In genomic region chr17:40535924-40536717, GRCh38 we compare ENCODE assay signal across 11 cellular contexts. TPM values are rescaled to one million over a fixed set of nuclear protein-coding genes. Genes with fewer than 3 reads are reported as not detected.
DNase-seq lines count a peak whose midpoint lies in the region; ATAC-seq, FAIRE-seq and TF ChIP-seq lines count a peak whose summit lies in the region.
"Had no signal": no experiment of that assay in that cellular context is flagged by ENCODE, and none has a peak within 500 bp of the region (broad histone marks: within the 10 kb centered on the region; RNA-seq: fewer than 3 reads in every experiment).

No MANE protein-coding gene starts in this region.

- FAIRE-seq in A549 (lab: Jason Lieb, UNC) (no peak), HTR-8/SVneo (lab: Jason Lieb, UNC) (no peak)

- CTCF ChIA-PET in A549 (lab: Yijun Ruan, JAX): interaction anchor here (1.3 to 36.6 kb wide), 10 partner anchors 15 to 236 kb away, joined by 3 to 1144 read pairs (median 115); partner anchors contain the start of genes CCR7, IGFBP4 and TOP2A

- no peak for TF ChIP-seq CTCF in A549 (IDR thresholded peaks at IDR 0.05)
- TF ChIP-seq CTCF in omental fat pad (IDR thresholded peaks at IDR 0.05): no peak

- no peak overlapping the region for H3K9ac ChIP-seq in SK-N-MC (ENCODE audit: insufficient read length)

- no peaks in the 10 kb centered on the region for H3K9me3 ChIP-seq in A549
- H3K9me3 ChIP-seq in SK-N-MC (ENCODE audit: low read depth, low read length): no peaks in the 10 kb centered on the region

- H3K4me2 ChIP-seq in A549: peak overlapping the region; percentile 42

- no peaks in the 10 kb centered on the region for H3K36me3 ChIP-seq in SK-N-MC (ENCODE audit: insufficient read depth, low read length)

- DNase-seq in A549 (ENCODE audit: low read depth in 1 of 2, low spot score in 1 of 2) (no peak), SK-N-MC (ENCODE audit: low read depth, low spot score) (no peak), omental fat pad (ENCODE audit: low spot score) (no peak), HTR-8/SVneo (ENCODE audit: insufficient read length, low spot score) (no peak), RPMI8226 (no peak)
- DNase-seq: NCI-H146, SW 1271 had no signal

- H3K27ac ChIP-seq in A549: peak overlapping the region; percentile 95 to 99
- peak overlapping the region; percentile 98 for H3K27ac ChIP-seq in SK-N-MC

- POLR2A ChIA-PET in A549 (lab: Yijun Ruan, JAX): interaction anchor here (0.5 to 9.7 kb wide), 5 partner anchors 13 to 73 kb away, joined by 3 to 64 read pairs (median 6); no protein-coding TSS in a partner anchor

- TF ChIP-seq POLR2A in A549 (IDR thresholded peaks at IDR 0.05; ENCODE audit: low read length): no peak

- ATAC-seq in A549 (no peak), esophagus mucosa (peak; percentile 3), omental fat pad (ENCODE audit: low FRiP score) (peak; percentile 46), GM21367 (IDR thresholded peaks at IDR 0.05; ENCODE audit: unreplicated experiment) (no peak), HG02973 (IDR thresholded peaks at IDR 0.05; ENCODE audit: unreplicated experiment) (no peak)

- TF ChIP-seq EP300 in A549 (IDR thresholded peaks at IDR 0.05): no peak

- H3K4me1 ChIP-seq in A549: peaks cover 77% of the 10 kb centered on the region

- no peak overlapping the region for H3K4me3 ChIP-seq in A549
- no peak overlapping the region for H3K4me3 ChIP-seq in SK-N-MC

- TF ChIP-seq RAD21 in A549 (conservative IDR thresholded peaks at IDR 0.05 in 1 of 2, IDR thresholded peaks at IDR 0.05 in 1 of 2): no peak

- WGBS in A549 (ENCODE audit: missing lambda C conversion rate): 90% methylated on average over 12 of the region's 12 CpGs

TF ChIP-seq in A549, 52 proteins besides CTCF, POLR2A, EP300 and RAD21:
- TF ChIP-seq EHF (CRISPR knock-in tag; IDR thresholded peaks at IDR 0.05) (0 out of 2 replicates have a peak, but pooled peaks have one; percentile 32), FOSB (CRISPR knock-in tag; IDR thresholded peaks at IDR 0.05) (0 out of 2 replicates have a peak, but pooled peaks have one; percentile 51), E2F6 (IDR thresholded peaks at IDR 0.05; ENCODE audit: borderline replicate concordance, low read depth) (peak; percentile 30; the same call in 1 of the 2 replicates), FOXS1 (CRISPR knock-in tag; IDR thresholded peaks at IDR 0.05) (no peak), HOXB5 (CRISPR knock-in tag; IDR thresholded peaks at IDR 0.05) (peak; percentile 8)
TF ChIP-seq in A549: peak in this region for 4.

RNA-seq across cellular contexts. Expression of gene CCR7, which starts 29.2 kb away (rescaled TPM):
- polyA plus RNA-seq in A549 (2011; rRNA removed): 1.4 and 1.9 TPM in 2 replicates
- 0.79 and 1.5 TPM in 2 replicates for polyA plus RNA-seq in A549 (2012; cell fraction: cytosol; rRNA removed)
- 3.0 and 3.2 TPM in 2 replicates for polyA plus RNA-seq in A549 (2012; cell fraction: nucleus; rRNA removed)
- 0.72 to 0.84 TPM (median 0.76 TPM) in 3 replicates for polyA plus RNA-seq in A549 (2017; fragmentation: RNase III; extraction: RNeasy Plus Mini Kit Qiagen cat#74134 plus additional on column Dnase treatment)
- 1.7 and 3.3 TPM in 2 replicates for polyA minus RNA-seq in A549 (2011; rRNA and poly(A)+ RNA removed)
- 0.48 TPM for total RNA-seq in esophagus mucosa
- total RNA-seq in omental fat pad: 1 to 10 TPM in 1 of 4 donors, under 1 TPM in 1, not detected in 2; 0.37 to 1.9 TPM
- total RNA-seq: Calu3 had no signal

RNA-seq across cellular contexts. Expression of gene TNS4, which starts 34.7 kb away (rescaled TPM):
- polyA plus RNA-seq in A549 (2011; rRNA removed) (24.2 and 45.9 TPM in 2 replicates), A549 (2017; fragmentation: RNase III; extraction: RNeasy Plus Mini Kit Qiagen cat#74134 plus additional on column Dnase treatment) (61.6 to 75.9 TPM (median 73.5 TPM) in 3 replicates)
- 18.0 and 30.2 TPM in 2 replicates for polyA plus RNA-seq in A549 (2012; cell fraction: cytosol; rRNA removed)
- 83.8 and 125 TPM in 2 replicates for polyA plus RNA-seq in A549 (2012; cell fraction: nucleus; rRNA removed)
- polyA minus RNA-seq in A549 (2011; rRNA and poly(A)+ RNA removed): 62.8 and 79.7 TPM in 2 replicates
- total RNA-seq in esophagus mucosa (52.1 TPM), omental fat pad (1 to 10 TPM in 2 of 4 donors, not detected in 2; 1.8 to 2.1 TPM)

Comparison
In these comparisons a context has a peak if more than half of its experiments do, and no peak if none do; other contexts are left out.
1. ATAC-seq: peak in esophagus mucosa (single experiment) and omental fat pad (single experiment); none in A549 (0 of 2), GM21367 (single experiment) and HG02973 (single experiment).
2. RNA of gene TNS4, which starts 34.7 kb away (total RNA-seq): 52.1 TPM in esophagus mucosa (single experiment); 1.8 to 2.1 TPM in omental fat pad; every median in the first group is over 10 times any median in the second.